In the genomic region with DNA sequence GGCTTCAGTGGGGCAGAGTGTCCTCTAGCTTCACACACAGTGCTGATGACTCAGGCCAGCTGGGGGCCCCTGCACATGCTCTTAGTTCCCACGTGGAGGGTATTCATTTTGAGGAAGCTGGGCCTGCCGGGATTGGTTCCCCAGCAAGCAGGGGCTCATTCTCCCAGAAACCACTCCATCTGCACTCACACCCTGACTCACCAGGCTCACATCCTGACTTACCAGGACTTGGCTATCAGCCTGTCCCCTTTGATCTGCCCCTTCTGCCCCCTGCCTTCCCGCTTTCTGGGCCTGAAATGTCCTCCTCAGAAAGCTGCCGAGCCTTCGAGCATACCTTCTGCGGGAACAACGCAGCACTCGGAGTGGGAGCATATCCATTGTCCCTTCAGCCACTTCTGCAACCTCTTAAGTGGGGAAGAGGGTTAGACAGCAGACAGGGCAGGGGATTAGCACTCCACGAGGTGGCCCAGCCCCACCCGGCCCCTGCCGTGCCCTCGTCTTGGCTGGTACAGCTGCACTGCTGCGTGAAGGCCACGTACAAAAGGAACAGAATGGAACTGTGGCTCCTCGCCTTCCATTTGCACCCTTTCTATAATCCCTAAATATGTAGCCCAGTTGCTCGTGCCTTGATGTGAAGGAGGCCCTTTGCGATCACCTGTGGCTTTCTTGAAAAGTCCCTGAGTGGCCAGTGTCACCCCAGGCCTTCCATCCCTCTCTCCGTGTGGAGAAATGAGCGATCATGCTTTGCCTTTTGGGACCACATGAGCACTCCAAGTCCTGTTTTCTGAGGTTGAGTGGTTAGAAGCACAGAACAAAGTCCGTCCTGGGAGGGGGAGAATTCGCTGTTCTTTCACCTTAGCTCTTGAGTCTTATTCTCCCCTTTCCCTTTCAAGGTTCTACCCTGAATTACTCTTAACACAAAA, we compare ENCODE assay signal across 10 cellular contexts. TPM values are rescaled to one million over a fixed set of nuclear protein-coding genes. Genes with fewer than 3 reads are reported as not detected.
DNase-seq lines count a peak whose midpoint lies in the region; ATAC-seq and TF ChIP-seq lines count a peak whose summit lies in the region.
"Had no signal": no experiment of that assay in that cellular context is flagged by ENCODE, and none has a peak within 500 bp of the region (broad histone marks: within the 10 kb centered on the region; RNA-seq: fewer than 3 reads in every experiment).

No MANE protein-coding gene starts in this region.

- intact Hi-C loops in esophagus muscularis mucosa (cut with DNase I) (no loop called here), sciatic nerve (cut with DNase I) (no loop called here)

- TF ChIP-seq POLR2A in esophagus muscularis mucosa (IDR thresholded peaks at IDR 0.05; ENCODE audit: low read depth) = no peak

- TF ChIP-seq CTCF in RWPE1 (conservative IDR thresholded peaks at IDR 0.05; ENCODE audit: low read depth) (no peak), esophagus muscularis mucosa (IDR thresholded peaks at IDR 0.05) (no peak)

- H3K27ac ChIP-seq in RWPE1 (peak overlapping the region; percentile 98), esophagus muscularis mucosa (replicated peaks in 1 of 4) (peak overlapping the region; percentile 67 to 75 (median 71))

- POLR2A ChIA-PET in RWPE1 (lab: Yijun Ruan, JAX; ENCODE audit: low non-redundant PET) = no interaction called here

- TF ChIP-seq EP300 in esophagus muscularis mucosa (IDR thresholded peaks at IDR 0.05) = no peak

- H3K36me3 ChIP-seq in esophagus muscularis mucosa = peaks cover 0 to 52% (median 31%) of the 10 kb centered on the region in 4 donors

- peaks cover 48 to 52% (median 49%) of the 10 kb centered on the region in 4 donors for H3K4me1 ChIP-seq in esophagus muscularis mucosa

- no peaks in the 10 kb centered on the region for H3K27me3 ChIP-seq in esophagus muscularis mucosa

- peak; percentile 36 for DNase-seq in ELF-1 (ENCODE audit: low read depth, low spot score)
- DNase-seq in RWPE1 (ENCODE audit: low spot score) = peak; percentile 46
- DNase-seq in esophagus muscularis mucosa (ENCODE audit: extremely low spot score) = no peak
- DNase-seq in renal cortical epithelial cell (ENCODE audit: low read depth) = peak; percentile 73
- no peak for DNase-seq in NCI-H1048 (lab: John Stamatoyannopoulos, UW)
- no peak for DNase-seq in sciatic nerve (ENCODE audit: low spot score)
- DNase-seq: immature natural killer cell, NCI-H526 had no signal

- ATAC-seq in HG03097 (IDR thresholded peaks at IDR 0.05; ENCODE audit: low FRiP score, unreplicated experiment) (no peak), HG03159 (IDR thresholded peaks at IDR 0.05; ENCODE audit: unreplicated experiment) (no peak), sciatic nerve (no peak)

- WGBS in esophagus muscularis mucosa = 92% methylated on average over 20 of the region's 21 CpGs

- CTCF ChIA-PET in RWPE1 (lab: Yijun Ruan, JAX) = interaction anchor here (0.8 kb wide), 1 partner anchor 64 kb away, joined by 6 read pairs; no protein-coding TSS in a partner anchor

- H3K4me3 ChIP-seq in esophagus muscularis mucosa = no peak overlapping the region

- H3K9me3 ChIP-seq in esophagus muscularis mucosa = no peaks in the 10 kb centered on the region

RNA-seq across cellular contexts. Expression of gene TPCN1, which starts 26.1 kb away (rescaled TPM):
- total RNA-seq in esophagus muscularis mucosa = 10 to 100 TPM; 31.1 to 54.0 (median 34.5) TPM
- 20.1 and 48.6 TPM in 2 replicates for total RNA-seq in renal cortical epithelial cell
- total RNA-seq in sciatic nerve = 90.6 TPM

Comparison
In these comparisons a context has a peak if more than half of its experiments do, and no peak if none do; other contexts are left out.
1. DNase-seq: peak in ELF-1 (single experiment), RWPE1 (single experiment) and renal cortical epithelial cell (single experiment); none in esophagus muscularis mucosa (single experiment), NCI-H1048 (single experiment) and sciatic nerve (single experiment).